ENCODE assay signal across 1 cellular context in the genomic region with DNA sequence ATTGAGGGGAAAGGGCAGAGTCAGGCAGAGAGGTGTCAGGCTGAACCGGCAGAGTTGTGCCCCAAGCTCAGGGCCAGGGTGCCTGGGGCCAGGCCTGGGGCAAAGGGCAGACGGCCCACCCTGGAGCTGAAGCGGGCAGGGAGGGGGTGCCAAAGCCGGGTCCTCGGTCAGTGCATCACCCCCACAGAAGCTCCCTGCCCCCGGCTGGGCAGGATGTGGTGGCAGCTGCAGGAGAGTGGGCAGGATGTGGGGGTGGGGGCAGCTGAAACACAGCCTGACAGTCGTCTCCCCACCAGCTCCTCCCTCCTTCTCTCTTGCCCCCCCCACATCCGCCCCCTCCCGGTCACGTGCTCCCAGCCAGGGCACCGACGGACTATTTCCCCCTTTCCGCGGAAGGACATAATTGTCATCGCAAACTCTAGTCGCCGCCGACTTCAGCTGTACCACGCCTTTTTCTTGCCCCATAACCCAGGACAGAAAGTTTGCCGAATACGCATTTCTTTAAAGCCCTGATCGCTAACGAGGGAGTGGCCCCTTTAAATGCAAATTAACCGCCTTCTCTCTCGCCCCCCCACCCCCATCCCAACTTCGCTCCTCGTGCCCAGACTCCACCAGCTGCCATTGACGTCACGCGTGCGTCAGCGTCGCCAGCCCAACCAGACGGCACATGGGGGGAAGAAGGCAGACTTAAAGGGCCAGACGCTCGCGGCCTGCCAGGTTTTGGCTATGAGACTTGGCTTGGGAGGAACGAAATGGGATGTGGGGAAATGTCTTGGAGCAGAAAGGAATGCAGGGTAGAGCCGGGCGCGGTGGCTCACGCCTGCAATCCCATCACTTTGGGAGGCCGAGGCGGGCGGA.
A peak's percentile ranks its signal among the peaks of the same experiment; 100 is the strongest.
TF ChIP-seq lines count a peak whose summit lies in the region.

No MANE protein-coding gene starts in this region.

TF ChIP-seq in HepG2, 621 proteins besides CTCF, POLR2A, EP300 and RAD21 (continued from another document and continues in another):
- TF ChIP-seq, protein P1, sequence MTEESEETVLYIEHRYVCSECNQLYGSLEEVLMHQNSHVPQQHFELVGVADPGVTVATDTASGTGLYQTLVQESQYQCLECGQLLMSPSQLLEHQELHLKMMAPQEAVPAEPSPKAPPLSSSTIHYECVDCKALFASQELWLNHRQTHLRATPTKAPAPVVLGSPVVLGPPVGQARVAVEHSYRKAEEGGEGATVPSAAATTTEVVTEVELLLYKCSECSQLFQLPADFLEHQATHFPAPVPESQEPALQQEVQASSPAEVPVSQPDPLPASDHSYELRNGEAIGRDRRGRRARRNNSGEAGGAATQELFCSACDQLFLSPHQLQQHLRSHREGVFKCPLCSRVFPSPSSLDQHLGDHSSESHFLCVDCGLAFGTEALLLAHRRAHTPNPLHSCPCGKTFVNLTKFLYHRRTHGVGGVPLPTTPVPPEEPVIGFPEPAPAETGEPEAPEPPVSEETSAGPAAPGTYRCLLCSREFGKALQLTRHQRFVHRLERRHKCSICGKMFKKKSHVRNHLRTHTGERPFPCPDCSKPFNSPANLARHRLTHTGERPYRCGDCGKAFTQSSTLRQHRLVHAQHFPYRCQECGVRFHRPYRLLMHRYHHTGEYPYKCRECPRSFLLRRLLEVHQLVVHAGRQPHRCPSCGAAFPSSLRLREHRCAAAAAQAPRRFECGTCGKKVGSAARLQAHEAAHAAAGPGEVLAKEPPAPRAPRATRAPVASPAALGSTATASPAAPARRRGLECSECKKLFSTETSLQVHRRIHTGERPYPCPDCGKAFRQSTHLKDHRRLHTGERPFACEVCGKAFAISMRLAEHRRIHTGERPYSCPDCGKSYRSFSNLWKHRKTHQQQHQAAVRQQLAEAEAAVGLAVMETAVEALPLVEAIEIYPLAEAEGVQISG (CRISPR knock-in tag; IDR thresholded peaks at IDR 0.05) = peak; percentile 42; the same call in 1 of the 2 replicates
- no peak for TF ChIP-seq ZNF572 (CRISPR knock-in tag; IDR thresholded peaks at IDR 0.05)
- TF ChIP-seq, protein P2, sequence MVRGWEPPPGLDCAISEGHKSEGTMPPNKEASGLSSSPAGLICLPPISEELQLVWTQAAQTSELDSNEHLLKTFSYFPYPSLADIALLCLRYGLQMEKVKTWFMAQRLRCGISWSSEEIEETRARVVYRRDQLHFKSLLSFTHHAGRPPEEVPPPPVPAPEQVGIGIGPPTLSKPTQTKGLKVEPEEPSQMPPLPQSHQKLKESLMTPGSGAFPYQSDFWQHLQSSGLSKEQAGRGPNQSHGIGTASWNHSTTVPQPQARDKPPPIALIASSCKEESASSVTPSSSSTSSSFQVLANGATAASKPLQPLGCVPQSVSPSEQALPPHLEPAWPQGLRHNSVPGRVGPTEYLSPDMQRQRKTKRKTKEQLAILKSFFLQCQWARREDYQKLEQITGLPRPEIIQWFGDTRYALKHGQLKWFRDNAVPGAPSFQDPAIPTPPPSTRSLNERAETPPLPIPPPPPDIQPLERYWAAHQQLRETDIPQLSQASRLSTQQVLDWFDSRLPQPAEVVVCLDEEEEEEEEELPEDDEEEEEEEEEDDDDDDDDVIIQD (CRISPR knock-in tag; IDR thresholded peaks at IDR 0.05; ENCODE audit: low read depth) = peak; percentile 57; the same call in 1 of the 2 replicates
- TF ChIP-seq, protein P3, sequence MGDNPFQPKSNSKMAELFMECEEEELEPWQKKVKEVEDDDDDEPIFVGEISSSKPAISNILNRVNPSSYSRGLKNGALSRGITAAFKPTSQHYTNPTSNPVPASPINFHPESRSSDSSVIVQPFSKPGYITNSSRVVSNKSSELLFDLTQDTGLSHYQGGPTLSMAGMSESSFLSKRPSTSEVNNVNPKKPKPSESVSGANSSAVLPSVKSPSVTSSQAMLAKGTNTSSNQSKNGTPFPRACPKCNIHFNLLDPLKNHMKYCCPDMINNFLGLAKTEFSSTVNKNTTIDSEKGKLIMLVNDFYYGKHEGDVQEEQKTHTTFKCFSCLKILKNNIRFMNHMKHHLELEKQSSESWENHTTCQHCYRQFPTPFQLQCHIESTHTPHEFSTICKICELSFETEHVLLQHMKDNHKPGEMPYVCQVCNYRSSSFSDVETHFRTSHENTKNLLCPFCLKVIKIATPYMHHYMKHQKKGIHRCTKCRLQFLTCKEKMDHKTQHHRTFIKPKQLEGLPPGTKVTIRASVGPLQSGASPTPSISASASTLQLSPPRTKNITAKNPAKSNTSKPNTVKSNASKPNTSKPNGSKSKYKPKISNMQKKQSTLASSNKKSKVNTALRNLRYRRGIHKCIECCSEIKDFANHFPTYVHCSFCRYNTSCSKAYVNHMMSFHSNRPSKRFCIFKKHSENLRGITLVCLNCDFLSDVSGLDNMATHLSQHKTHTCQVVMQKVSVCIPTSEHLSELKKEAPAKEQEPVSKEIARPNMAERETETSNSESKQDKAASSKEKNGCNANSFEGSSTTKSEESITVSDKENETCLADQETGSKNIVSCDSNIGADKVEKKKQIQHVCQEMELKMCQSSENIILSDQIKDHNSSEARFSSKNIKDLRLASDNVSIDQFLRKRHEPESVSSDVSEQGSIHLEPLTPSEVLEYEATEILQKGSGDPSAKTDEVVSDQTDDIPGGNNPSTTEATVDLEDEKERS (CRISPR knock-in tag; IDR thresholded peaks at IDR 0.05) = no peak
- TF ChIP-seq, protein P4, sequence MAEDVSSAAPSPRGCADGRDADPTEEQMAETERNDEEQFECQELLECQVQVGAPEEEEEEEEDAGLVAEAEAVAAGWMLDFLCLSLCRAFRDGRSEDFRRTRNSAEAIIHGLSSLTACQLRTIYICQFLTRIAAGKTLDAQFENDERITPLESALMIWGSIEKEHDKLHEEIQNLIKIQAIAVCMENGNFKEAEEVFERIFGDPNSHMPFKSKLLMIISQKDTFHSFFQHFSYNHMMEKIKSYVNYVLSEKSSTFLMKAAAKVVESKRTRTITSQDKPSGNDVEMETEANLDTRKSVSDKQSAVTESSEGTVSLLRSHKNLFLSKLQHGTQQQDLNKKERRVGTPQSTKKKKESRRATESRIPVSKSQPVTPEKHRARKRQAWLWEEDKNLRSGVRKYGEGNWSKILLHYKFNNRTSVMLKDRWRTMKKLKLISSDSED (CRISPR knock-in tag; IDR thresholded peaks at IDR 0.05) = no peak
- TF ChIP-seq ZNF446 (CRISPR knock-in tag; IDR thresholded peaks at IDR 0.05) = no peak
- peak; percentile 78 for TF ChIP-seq SALL1 (CRISPR knock-in tag; IDR thresholded peaks at IDR 0.05)
- peak; percentile 12; the same call in 1 of the 2 replicates for TF ChIP-seq PHF21A (CRISPR knock-in tag; IDR thresholded peaks at IDR 0.05)
- peak; percentile 58; the same call in 1 of the 2 replicates for TF ChIP-seq RAD51 (IDR thresholded peaks at IDR 0.05; ENCODE audit: borderline replicate concordance)
- no peak for TF ChIP-seq ZNF879 (CRISPR knock-in tag; IDR thresholded peaks at IDR 0.05)
- TF ChIP-seq, protein P5, sequence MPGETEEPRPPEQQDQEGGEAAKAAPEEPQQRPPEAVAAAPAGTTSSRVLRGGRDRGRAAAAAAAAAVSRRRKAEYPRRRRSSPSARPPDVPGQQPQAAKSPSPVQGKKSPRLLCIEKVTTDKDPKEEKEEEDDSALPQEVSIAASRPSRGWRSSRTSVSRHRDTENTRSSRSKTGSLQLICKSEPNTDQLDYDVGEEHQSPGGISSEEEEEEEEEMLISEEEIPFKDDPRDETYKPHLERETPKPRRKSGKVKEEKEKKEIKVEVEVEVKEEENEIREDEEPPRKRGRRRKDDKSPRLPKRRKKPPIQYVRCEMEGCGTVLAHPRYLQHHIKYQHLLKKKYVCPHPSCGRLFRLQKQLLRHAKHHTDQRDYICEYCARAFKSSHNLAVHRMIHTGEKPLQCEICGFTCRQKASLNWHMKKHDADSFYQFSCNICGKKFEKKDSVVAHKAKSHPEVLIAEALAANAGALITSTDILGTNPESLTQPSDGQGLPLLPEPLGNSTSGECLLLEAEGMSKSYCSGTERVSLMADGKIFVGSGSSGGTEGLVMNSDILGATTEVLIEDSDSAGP (CRISPR knock-in tag; IDR thresholded peaks at IDR 0.05; ENCODE audit: borderline replicate concordance) = peak; percentile 100
- peak; percentile 84; the same call in 1 of the 2 replicates for TF ChIP-seq HNRNPL (IDR thresholded peaks at IDR 0.05; ENCODE audit: low read depth, low read length)
- 0 out of 2 replicates have a peak, but pooled peaks have one; percentile 77 for TF ChIP-seq ADNP (CRISPR knock-in tag; IDR thresholded peaks at IDR 0.05)
- peak; percentile 59 for TF ChIP-seq SP2 (CRISPR knock-in tag; IDR thresholded peaks at IDR 0.05)
- TF ChIP-seq, protein P6, sequence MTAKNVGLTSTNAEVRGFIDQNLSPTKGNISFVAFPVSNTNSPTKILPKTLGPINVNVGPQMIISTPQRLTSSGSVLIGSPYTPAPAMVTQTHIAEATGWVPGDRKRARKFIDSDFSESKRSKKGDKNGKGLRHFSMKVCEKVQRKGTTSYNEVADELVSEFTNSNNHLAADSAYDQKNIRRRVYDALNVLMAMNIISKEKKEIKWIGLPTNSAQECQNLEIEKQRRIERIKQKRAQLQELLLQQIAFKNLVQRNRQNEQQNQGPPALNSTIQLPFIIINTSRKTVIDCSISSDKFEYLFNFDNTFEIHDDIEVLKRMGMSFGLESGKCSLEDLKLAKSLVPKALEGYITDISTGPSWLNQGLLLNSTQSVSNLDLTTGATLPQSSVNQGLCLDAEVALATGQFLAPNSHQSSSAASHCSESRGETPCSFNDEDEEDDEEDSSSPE (CRISPR knock-in tag; IDR thresholded peaks at IDR 0.05) = peak; percentile 57
- peak; percentile 76 for TF ChIP-seq BHLHE40 (IDR thresholded peaks at IDR 0.05; ENCODE audit: low read length)
- TF ChIP-seq ZFP82 (CRISPR knock-in tag; IDR thresholded peaks at IDR 0.05; ENCODE audit: borderline replicate concordance) = peak; percentile 88
- no peak; the same call in 1 of the 2 replicates for TF ChIP-seq ZNF430 (CRISPR knock-in tag; IDR thresholded peaks at IDR 0.05)
- TF ChIP-seq, protein P7, sequence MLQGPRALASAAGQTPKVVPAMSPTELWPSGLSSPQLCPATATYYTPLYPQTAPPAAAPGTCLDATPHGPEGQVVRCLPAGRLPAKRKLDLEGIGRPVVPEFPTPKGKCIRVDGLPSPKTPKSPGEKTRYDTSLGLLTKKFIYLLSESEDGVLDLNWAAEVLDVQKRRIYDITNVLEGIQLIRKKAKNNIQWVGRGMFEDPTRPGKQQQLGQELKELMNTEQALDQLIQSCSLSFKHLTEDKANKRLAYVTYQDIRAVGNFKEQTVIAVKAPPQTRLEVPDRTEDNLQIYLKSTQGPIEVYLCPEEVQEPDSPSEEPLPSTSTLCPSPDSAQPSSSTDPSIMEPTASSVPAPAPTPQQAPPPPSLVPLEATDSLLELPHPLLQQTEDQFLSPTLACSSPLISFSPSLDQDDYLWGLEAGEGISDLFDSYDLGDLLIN (CRISPR knock-in tag; IDR thresholded peaks at IDR 0.05; ENCODE audit: borderline replicate concordance) = 0 out of 2 replicates have a peak, but pooled peaks have one; percentile 48
- TF ChIP-seq, protein P8, sequence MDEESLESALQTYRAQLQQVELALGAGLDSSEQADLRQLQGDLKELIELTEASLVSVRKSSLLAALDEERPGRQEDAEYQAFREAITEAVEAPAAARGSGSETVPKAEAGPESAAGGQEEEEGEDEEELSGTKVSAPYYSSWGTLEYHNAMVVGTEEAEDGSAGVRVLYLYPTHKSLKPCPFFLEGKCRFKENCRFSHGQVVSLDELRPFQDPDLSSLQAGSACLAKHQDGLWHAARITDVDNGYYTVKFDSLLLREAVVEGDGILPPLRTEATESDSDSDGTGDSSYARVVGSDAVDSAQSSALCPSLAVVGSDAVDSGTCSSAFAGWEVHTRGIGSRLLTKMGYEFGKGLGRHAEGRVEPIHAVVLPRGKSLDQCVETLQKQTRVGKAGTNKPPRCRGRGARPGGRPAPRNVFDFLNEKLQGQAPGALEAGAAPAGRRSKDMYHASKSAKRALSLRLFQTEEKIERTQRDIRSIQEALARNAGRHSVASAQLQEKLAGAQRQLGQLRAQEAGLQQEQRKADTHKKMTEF (CRISPR knock-in tag; IDR thresholded peaks at IDR 0.05) = peak; percentile 82
- peak; percentile 61 for TF ChIP-seq RBFOX2 (IDR thresholded peaks at IDR 0.05; ENCODE audit: low read depth, low read length)
- TF ChIP-seq ZBTB7A (CRISPR knock-in tag; IDR thresholded peaks at IDR 0.05) = peak; percentile 50; the same call in 1 of the 2 replicates
- peak; percentile 60; the same call in 1 of the 2 replicates for TF ChIP-seq ZNF441 (CRISPR knock-in tag; IDR thresholded peaks at IDR 0.05; ENCODE audit: borderline replicate concordance)
- TF ChIP-seq, protein P9, sequence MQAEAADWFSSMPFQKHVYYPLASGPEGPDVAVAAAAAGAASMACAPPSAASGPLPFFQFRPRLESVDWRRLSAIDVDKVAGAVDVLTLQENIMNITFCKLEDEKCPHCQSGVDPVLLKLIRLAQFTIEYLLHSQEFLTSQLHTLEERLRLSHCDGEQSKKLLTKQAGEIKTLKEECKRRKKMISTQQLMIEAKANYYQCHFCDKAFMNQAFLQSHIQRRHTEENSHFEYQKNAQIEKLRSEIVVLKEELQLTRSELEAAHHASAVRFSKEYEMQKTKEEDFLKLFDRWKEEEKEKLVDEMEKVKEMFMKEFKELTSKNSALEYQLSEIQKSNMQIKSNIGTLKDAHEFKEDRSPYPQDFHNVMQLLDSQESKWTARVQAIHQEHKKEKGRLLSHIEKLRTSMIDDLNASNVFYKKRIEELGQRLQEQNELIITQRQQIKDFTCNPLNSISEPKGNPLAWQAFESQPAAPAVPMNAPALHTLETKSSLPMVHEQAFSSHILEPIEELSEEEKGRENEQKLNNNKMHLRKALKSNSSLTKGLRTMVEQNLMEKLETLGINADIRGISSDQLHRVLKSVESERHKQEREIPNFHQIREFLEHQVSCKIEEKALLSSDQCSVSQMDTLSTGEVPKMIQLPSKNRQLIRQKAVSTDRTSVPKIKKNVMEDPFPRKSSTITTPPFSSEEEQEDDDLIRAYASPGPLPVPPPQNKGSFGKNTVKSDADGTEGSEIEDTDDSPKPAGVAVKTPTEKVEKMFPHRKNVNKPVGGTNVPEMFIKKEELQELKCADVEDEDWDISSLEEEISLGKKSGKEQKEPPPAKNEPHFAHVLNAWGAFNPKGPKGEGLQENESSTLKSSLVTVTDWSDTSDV (CRISPR knock-in tag; IDR thresholded peaks at IDR 0.05) = peak; percentile 54; the same call in 1 of the 2 replicates
- peak; percentile 82 for TF ChIP-seq NFYB (CRISPR knock-in tag; IDR thresholded peaks at IDR 0.05)
- TF ChIP-seq ZNF274 (CRISPR knock-in tag; IDR thresholded peaks at IDR 0.05) = peak; percentile 46; the same call in 1 of the 2 replicates
- no peak for TF ChIP-seq ZNF121 (CRISPR knock-in tag; IDR thresholded peaks at IDR 0.05)
- peak; percentile 43 for TF ChIP-seq TAF1 (CRISPR knock-in tag; IDR thresholded peaks at IDR 0.05)
